ENCODE assay signal across 1 cellular context in genomic region chr10:26714385-26714784, GRCh38.
TF ChIP-seq lines count a peak whose summit lies in the region.

No MANE protein-coding gene starts in this region.

TF ChIP-seq in HepG2, 621 proteins besides CTCF, POLR2A, EP300 and RAD21:
- TF ChIP-seq, protein P1, sequence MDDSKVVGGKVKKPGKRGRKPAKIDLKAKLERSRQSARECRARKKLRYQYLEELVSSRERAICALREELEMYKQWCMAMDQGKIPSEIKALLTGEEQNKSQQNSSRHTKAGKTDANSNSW (CRISPR knock-in tag; IDR thresholded peaks at IDR 0.05; ENCODE audit: borderline replicate concordance), result no peak
- TF ChIP-seq, protein P2, sequence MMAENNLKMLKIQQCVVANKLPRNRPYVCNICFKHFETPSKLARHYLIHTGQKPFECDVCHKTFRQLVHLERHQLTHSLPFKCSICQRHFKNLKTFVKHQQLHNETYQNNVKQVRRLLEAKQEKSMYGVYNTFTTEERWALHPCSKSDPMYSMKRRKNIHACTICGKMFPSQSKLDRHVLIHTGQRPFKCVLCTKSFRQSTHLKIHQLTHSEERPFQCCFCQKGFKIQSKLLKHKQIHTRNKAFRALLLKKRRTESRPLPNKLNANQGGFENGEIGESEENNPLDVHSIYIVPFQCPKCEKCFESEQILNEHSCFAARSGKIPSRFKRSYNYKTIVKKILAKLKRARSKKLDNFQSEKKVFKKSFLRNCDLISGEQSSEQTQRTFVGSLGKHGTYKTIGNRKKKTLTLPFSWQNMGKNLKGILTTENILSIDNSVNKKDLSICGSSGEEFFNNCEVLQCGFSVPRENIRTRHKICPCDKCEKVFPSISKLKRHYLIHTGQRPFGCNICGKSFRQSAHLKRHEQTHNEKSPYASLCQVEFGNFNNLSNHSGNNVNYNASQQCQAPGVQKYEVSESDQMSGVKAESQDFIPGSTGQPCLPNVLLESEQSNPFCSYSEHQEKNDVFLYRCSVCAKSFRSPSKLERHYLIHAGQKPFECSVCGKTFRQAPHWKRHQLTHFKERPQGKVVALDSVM (CRISPR knock-in tag; IDR thresholded peaks at IDR 0.05), result peak; percentile 77
TF ChIP-seq in HepG2: peak in this region for 1.
